ENCODE assay signal across 8 cellular contexts in the genomic region with DNA sequence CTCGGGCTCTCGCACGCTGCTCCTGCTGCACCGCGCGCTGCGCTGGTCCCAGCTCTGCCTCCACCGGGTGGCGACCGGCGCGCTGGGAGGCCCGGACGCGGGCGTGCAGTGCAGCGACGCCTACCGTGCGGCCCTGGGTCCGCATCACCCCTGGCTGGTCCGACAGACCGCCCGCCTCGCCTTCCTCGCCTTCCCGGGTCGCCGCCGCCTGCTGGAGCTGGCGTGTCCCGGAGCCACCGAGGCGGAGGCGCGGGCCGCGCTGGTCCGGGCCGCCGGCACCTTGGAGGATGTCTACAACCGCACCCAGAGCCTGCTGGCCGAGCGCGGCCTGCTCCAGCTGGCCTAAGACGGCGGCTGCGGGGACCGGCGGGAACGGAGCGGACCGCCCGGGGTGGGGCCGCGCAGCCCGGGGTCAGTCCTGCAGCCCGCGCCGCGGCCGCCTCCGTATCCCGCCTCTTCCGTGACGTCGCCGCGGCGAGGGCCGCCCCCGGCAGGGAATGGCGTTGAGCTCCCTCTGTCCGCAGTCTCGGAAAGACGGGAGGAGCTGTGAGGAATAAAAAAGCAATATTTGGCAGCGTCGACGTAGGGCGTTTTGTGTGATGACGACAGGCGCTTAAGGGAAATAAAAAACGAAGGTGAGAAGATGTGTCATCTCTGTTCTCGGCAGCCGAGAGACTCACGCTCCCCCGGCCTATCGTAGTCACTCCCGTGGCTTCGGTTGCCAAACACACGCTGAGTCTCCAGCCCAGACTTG. TPM values are rescaled to one million over a fixed set of nuclear protein-coding genes. Genes with fewer than 3 reads are reported as not detected.
A peak's percentile ranks its signal among the peaks of the same experiment; 100 is the strongest.
DNase-seq lines count a peak whose midpoint lies in the region; ATAC-seq and TF ChIP-seq lines count a peak whose summit lies in the region.

No MANE protein-coding gene starts in this region.

- H3K27ac ChIP-seq in KMS-11, result peak overlapping the region; percentile 48
- H3K27ac ChIP-seq in suprapubic skin, result peak overlapping the region; percentile 99

- no peaks in the 10 kb centered on the region for H3K9me3 ChIP-seq in suprapubic skin

- H3K4me1 ChIP-seq in KMS-11 (ENCODE audit: low read depth, poor library complexity, severe bottlenecking), result no peaks in the 10 kb centered on the region
- peaks cover 36% of the 10 kb centered on the region for H3K4me1 ChIP-seq in suprapubic skin

- H3K36me3 ChIP-seq in KMS-11 (ENCODE audit: insufficient read depth), result no peaks in the 10 kb centered on the region
- H3K36me3 ChIP-seq in suprapubic skin, result no peaks in the 10 kb centered on the region

- no peak for TF ChIP-seq EP300 in suprapubic skin (IDR thresholded peaks at IDR 0.05)

- H3K27me3 ChIP-seq in KMS-11 (ENCODE audit: insufficient read depth, low read depth), result no peaks in the 10 kb centered on the region
- H3K27me3 ChIP-seq in suprapubic skin, result peaks cover 8% of the 10 kb centered on the region

- CTCF ChIA-PET in activated naive CD4-positive, alpha-beta T cell treated with anti-CD3 and anti-CD28 coated beads for 36 hours (lab: Charles Lee), result interaction anchor here (0.6 to 3.0 kb wide), 28 partner anchors 8 to 233 kb away, joined by 3 to 12 read pairs (median 4); partner anchors contain the start of genes ARRB2, CHRNE, PLD2 and RNF167

- no peaks in the 10 kb centered on the region for H4K20me1 ChIP-seq in KMS-11 (ENCODE audit: insufficient read depth)

- no peaks in the 10 kb centered on the region for H3K9me3 Mint-ChIP-seq in activated naive CD4-positive, alpha-beta T cell treated with anti-CD3 and anti-CD28 coated beads for 36 hours

- H3K79me2 ChIP-seq in KMS-11 (ENCODE audit: insufficient read depth, low read depth), result no peaks in the 10 kb centered on the region

- peak overlapping the region; percentile 35; the same call in 1 of the 2 replicates for H3K9ac ChIP-seq in KMS-11

- DNase-seq in Daoy (ENCODE audit: low read depth) (peak; percentile 93), SIG-M5 treated with dmso at 0.1 percent for 504 hours (lab: John Stamatoyannopoulos, UW; ENCODE audit: unreplicated experiment) (peak; percentile 64), germinal center (ENCODE audit: low spot score) (peak; percentile 93), occipital lobe (lab: John Stamatoyannopoulos, UW) (peak; percentile 81), suprapubic skin (ENCODE audit: low spot score in 2 of 2) (peak; percentile 88 to 89)
- peak; percentile 93 for DNase-seq in activated naive CD4-positive, alpha-beta T cell treated with anti-CD3 and anti-CD28 coated beads for 36 hours

- peaks cover 2% of the 10 kb centered on the region for H3K36me3 Mint-ChIP-seq in activated naive CD4-positive, alpha-beta T cell treated with anti-CD3 and anti-CD28 coated beads for 36 hours (ENCODE audit: low read depth)

- 0% methylated on average over 31 of the region's 91 CpGs for WGBS in suprapubic skin

- intact Hi-C loops in activated naive CD4-positive, alpha-beta T cell treated with anti-CD3 and anti-CD28 coated beads for 36 hours (cut with micrococcal nuclease), result loop anchor here (1.0 to 10.0 kb wide), 9 partner anchors 17 to 225 kb away; partner anchors contain the start of genes ARRB2, CXCL16, GGT6 and MED11

- 0 out of 2 replicates have a peak, but pooled peaks have one; percentile 14 for TF ChIP-seq CTCF in KMS-11 (conservative IDR thresholded peaks at IDR 0.05; ENCODE audit: low read depth, low read length)
- peak; percentile 67 to 88 for TF ChIP-seq CTCF in suprapubic skin (IDR thresholded peaks at IDR 0.05)

- peaks cover 30% of the 10 kb centered on the region for H3K4me1 Mint-ChIP-seq in activated naive CD4-positive, alpha-beta T cell treated with anti-CD3 and anti-CD28 coated beads for 36 hours (ENCODE audit: low read depth)

- peak; percentile 60 to 64 for TF ChIP-seq POLR2A in suprapubic skin (IDR thresholded peaks at IDR 0.05)

- no peak overlapping the region for H3K4me2 ChIP-seq in KMS-11

- H3K4me3 ChIP-seq in KMS-11 (IDR thresholded peaks at IDR 0.05; ENCODE audit: insufficient read depth, low read depth, low read length) (no peak overlapping the region), suprapubic skin (peak overlapping the region; percentile 91)

- peak; percentile 68 for ATAC-seq in GM21717 (IDR thresholded peaks at IDR 0.05; ENCODE audit: unreplicated experiment)

- H3K27ac Mint-ChIP-seq in activated naive CD4-positive, alpha-beta T cell treated with anti-CD3 and anti-CD28 coated beads for 36 hours, result peak overlapping the region; percentile 95

- peak overlapping the region; percentile 18; the same call in 1 of the 2 replicates for H2AFZ ChIP-seq in KMS-11 (ENCODE audit: low read depth)

- H3K4me3 Mint-ChIP-seq in activated naive CD4-positive, alpha-beta T cell treated with anti-CD3 and anti-CD28 coated beads for 36 hours, result peak overlapping the region; percentile 85

- H3K27me3 Mint-ChIP-seq in activated naive CD4-positive, alpha-beta T cell treated with anti-CD3 and anti-CD28 coated beads for 36 hours (ENCODE audit: low read depth), result peaks cover 38% of the 10 kb centered on the region

RNA-seq across cellular contexts. Expression of gene GLTPD2, which starts 1.4 kb away (rescaled TPM):
- total RNA-seq in Daoy (2014; rRNA removed; shearing (Covaris generic)), result not detected in 2 replicates
- total RNA-seq in activated naive CD4-positive, alpha-beta T cell treated with anti-CD3 and anti-CD28 coated beads for 36 hours, result not detected
- total RNA-seq in occipital lobe (not detected), suprapubic skin (under 1 TPM in 1 of 4 donors, not detected in 3; 0.80 TPM)

RNA-seq across cellular contexts. Expression of gene VMO1, which starts 4.0 kb away (rescaled TPM):
- total RNA-seq in Daoy (2014; rRNA removed; shearing (Covaris generic)), result not detected in 2 replicates
- under 1 TPM in 1 of 2 experiments, not detected in 1; 0.60 TPM for total RNA-seq in activated naive CD4-positive, alpha-beta T cell treated with anti-CD3 and anti-CD28 coated beads for 36 hours
- total RNA-seq in occipital lobe (0.62 TPM), suprapubic skin (1 to 10 TPM in 2 of 4 donors, not detected in 2; 1.4 to 1.5 TPM)

RNA-seq across cellular contexts. Expression of gene PSMB6, which starts 5.8 kb away (rescaled TPM):
- 361 and 379 TPM in 2 replicates for total RNA-seq in Daoy (2014; rRNA removed; shearing (Covaris generic))
- total RNA-seq in activated naive CD4-positive, alpha-beta T cell treated with anti-CD3 and anti-CD28 coated beads for 36 hours, result 100 to 1,000 TPM; 171 to 186 TPM
- total RNA-seq in occipital lobe, result 64.4 TPM
- total RNA-seq in suprapubic skin, result 100 to 1,000 TPM in 3 of 4 donors, 10 to 100 TPM in 1; 68.6 to 250 (median 189) TPM

RNA-seq across cellular contexts. Expression of gene PLD2, which starts 16.8 kb away (rescaled TPM):
- total RNA-seq in Daoy (2014; rRNA removed; shearing (Covaris generic)), result 3.7 and 9.2 TPM in 2 replicates
- total RNA-seq in activated naive CD4-positive, alpha-beta T cell treated with anti-CD3 and anti-CD28 coated beads for 36 hours, result 10 to 100 TPM; 17.4 to 17.6 TPM
- total RNA-seq in occipital lobe, result 6.1 TPM
- total RNA-seq in suprapubic skin, result 100 to 1,000 TPM in 1 of 4 donors, 10 to 100 TPM in 3; 53.5 to 134 (median 57.6) TPM
